Comparison of ENCODE assay signal across 13 cellular contexts in genomic region chrX:107323786-107324492, GRCh38.
"Had no signal": no experiment of that assay in that cellular context is flagged by ENCODE, and none has a peak within 500 bp of the region (broad histone marks: within the 10 kb centered on the region; RNA-seq: fewer than 3 reads in every experiment).

No MANE protein-coding gene starts in this region.

- DNase-seq: activated CD4-positive, alpha-beta T cell treated with anti-CD3 and anti-CD28 coated beads for 4 hours; activated CD4-positive, CD25-positive, alpha-beta regulatory T cell; activated gamma-delta T cell; activated naive CD4-positive, alpha-beta T cell treated with anti-CD3 and anti-CD28 coated beads, Interleukin-2, amount 50 U/mL, for 16 hours; effector CD4-positive, alpha-beta T cell; foreskin keratinocyte; glutamatergic neuron; midbrain; natural killer cell; T-helper 17 cell had no signal

- ATAC-seq: body of pancreas, T-helper 17 cell had no signal

- H3K4me1 Mint-ChIP-seq: activated naive CD8-positive, alpha-beta T cell treated with anti-CD3 and anti-CD28 coated beads, Interleukin-2, amount 50 U/mL, for 24 hours; natural killer cell had no signal

- H3K36me3 Mint-ChIP-seq: natural killer cell had no signal

- H3K9me3 Mint-ChIP-seq: activated naive CD8-positive, alpha-beta T cell treated with anti-CD3 and anti-CD28 coated beads, Interleukin-2, amount 50 U/mL, for 24 hours; dendritic cell treated with granulocyte-macrophage colony-stimulating factor and Interleukin-4, amounts not matched to agents 40 ng/mL and 50 ng/mL, for 4 days; natural killer cell had no signal

- H3K27ac Mint-ChIP-seq: activated naive CD8-positive, alpha-beta T cell treated with anti-CD3 and anti-CD28 coated beads, Interleukin-2, amount 50 U/mL, for 24 hours; dendritic cell treated with granulocyte-macrophage colony-stimulating factor and Interleukin-4, amounts not matched to agents 40 ng/mL and 50 ng/mL, for 4 days; natural killer cell; T-helper 17 cell had no signal

- H3K4me3 Mint-ChIP-seq: activated naive CD8-positive, alpha-beta T cell treated with anti-CD3 and anti-CD28 coated beads, Interleukin-2, amount 50 U/mL, for 24 hours; dendritic cell treated with granulocyte-macrophage colony-stimulating factor and Interleukin-4, amounts not matched to agents 40 ng/mL and 50 ng/mL, for 4 days; natural killer cell; T-helper 17 cell had no signal
